Comparison of ENCODE assay signal across 9 cellular contexts in the genomic region with DNA sequence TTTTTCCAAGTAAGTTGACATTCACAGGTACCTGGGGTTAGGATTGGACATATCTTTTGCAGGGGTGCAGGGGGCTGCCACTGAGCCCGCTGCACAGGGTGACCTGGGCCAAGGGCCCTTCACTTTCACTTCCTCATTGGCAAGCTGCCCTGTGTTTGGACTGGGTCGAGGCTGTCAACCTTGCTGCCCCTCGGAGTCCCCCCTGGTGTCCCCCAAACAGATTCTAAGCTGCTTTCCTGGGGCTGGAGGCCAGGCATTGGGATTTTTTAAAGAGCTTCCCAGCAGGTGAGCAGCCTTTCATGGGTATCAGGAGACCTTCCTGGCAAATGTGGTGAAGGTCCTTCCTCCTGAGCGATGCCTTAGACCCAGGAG. TPM values are rescaled to one million over a fixed set of nuclear protein-coding genes. Genes with fewer than 3 reads are reported as not detected.
DNase-seq lines count a peak whose midpoint lies in the region; ATAC-seq and TF ChIP-seq lines count a peak whose summit lies in the region.
"Had no signal": no experiment of that assay in that cellular context is flagged by ENCODE, and none has a peak within 500 bp of the region (broad histone marks: within the 10 kb centered on the region; RNA-seq: fewer than 3 reads in every experiment).

No MANE protein-coding gene starts in this region.

- no peak for TF ChIP-seq POLR2A in ovary (IDR thresholded peaks at IDR 0.05)

- H3K9me3 Mint-ChIP-seq in memory B cell, result no peaks in the 10 kb centered on the region

- DNase-seq in DMS53 (lab: John Stamatoyannopoulos, UW) (peak; percentile 66), SW480 (ENCODE audit: low spot score) (peak; percentile 42), memory B cell (ENCODE audit: low spot score in 2 of 2) (peak; percentile 14 to 49), superior temporal gyrus (ENCODE audit: extremely low spot score) (no peak), ovary (no peak), NCI-H446 (lab: John Stamatoyannopoulos, UW) (no peak)

- 38 to 45% (median 45%) methylated on average over 4 of the region's 4 CpGs for WGBS in ovary, 3 donors

- no peaks in the 10 kb centered on the region for H3K36me3 ChIP-seq in ovary
- H3K36me3 ChIP-seq: heart left ventricle had no signal

- no peak for TF ChIP-seq CTCF in ovary (IDR thresholded peaks at IDR 0.05)

- ATAC-seq in HG02840 (IDR thresholded peaks at IDR 0.05; ENCODE audit: low FRiP score, unreplicated experiment) (peak; percentile 14), memory B cell (ENCODE audit: low read depth) (no peak), GM18907 (IDR thresholded peaks at IDR 0.05; ENCODE audit: unreplicated experiment) (no peak)

- intact Hi-C loops in ovary (cut with DNase I), result no loop called here

- peak overlapping the region; percentile 95 for H3K27ac Mint-ChIP-seq in memory B cell

- no peak overlapping the region for H3K27ac ChIP-seq in ovary

- H3K4me1 ChIP-seq in ovary (ENCODE audit: insufficient read depth), result no peaks in the 10 kb centered on the region

- H3K4me3 ChIP-seq in ovary, result no peak overlapping the region

- no peaks in the 10 kb centered on the region for H3K27me3 Mint-ChIP-seq in memory B cell

- H3K4me3 Mint-ChIP-seq in memory B cell, result peak overlapping the region; percentile 93

- H3K4me1 Mint-ChIP-seq in memory B cell, result peaks cover 59% of the 10 kb centered on the region

- TF ChIP-seq EP300 in ovary (IDR thresholded peaks at IDR 0.05), result no peak

- no peaks in the 10 kb centered on the region for H3K9me3 ChIP-seq in ovary
- H3K9me3 ChIP-seq: heart left ventricle had no signal

- H3K27me3 ChIP-seq in ovary, result no peaks in the 10 kb centered on the region

- no peaks in the 10 kb centered on the region for H3K36me3 Mint-ChIP-seq in memory B cell

RNA-seq across cellular contexts. Expression of gene UMODL1, which starts 7.9 kb away (rescaled TPM):
- 1 to 10 TPM in 1 of 7 donors, under 1 TPM in 2, not detected in 4; 0.22 to 2.2 (median 0.26) TPM for total RNA-seq in ovary
- polyA plus RNA-seq in ovary, result under 1 TPM in 1 of 2 donors, not detected in 1; 0.01 TPM
- polyA plus RNA-seq: heart left ventricle had no signal

RNA-seq across cellular contexts. Expression of gene ZBTB21, which starts 53.0 kb away (rescaled TPM):
- total RNA-seq in ovary, result 10 to 100 TPM; 18.7 to 41.4 (median 23.4) TPM
- 1 to 10 TPM; 4.1 to 6.2 TPM for polyA plus RNA-seq in ovary

Comparison
In these comparisons a context has a peak if more than half of its experiments do, and no peak if none do; other contexts are left out.
1. DNase-seq: peak in DMS53 (single experiment), SW480 (single experiment) and memory B cell (2 of 2); none in superior temporal gyrus (single experiment), ovary (0 of 5) and NCI-H446 (0 of 2).